13 cellular contexts compared by ENCODE assay signal in the genomic region with DNA sequence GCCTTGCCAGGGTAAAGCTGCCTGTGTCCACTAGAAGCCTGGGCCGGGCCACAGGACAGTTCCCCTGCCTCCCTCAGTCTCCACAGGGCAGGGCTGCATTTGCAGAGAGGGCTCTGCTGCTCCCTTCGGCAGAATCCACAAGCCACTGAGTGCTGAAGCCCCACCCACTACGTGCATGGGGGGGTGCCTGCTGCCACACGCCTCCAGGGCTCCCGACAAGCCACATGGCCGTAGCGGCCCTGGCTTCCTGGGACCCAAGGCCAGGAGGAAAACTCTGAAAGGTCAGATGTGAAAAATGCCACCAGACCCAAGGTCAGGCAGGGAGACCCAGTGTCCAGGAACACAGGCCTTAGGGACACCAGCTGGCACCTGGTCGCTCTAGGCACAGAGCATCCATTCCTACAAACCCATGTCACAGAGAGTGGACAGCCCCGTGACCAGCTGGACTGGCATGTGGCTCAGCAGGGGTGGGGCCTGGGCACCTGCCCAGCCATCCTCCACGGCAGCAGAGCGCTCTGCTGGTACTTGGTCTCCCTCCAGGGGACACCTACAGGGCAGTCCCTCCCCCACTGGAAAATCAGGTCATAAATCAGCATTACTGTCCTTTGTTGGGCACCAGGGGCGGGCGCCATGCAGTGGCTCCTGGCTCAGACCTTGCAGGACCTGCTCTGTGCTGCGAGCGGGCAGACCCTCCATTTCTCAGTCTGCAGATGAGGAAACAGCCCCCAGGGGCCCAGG. TPM values are rescaled to one million over a fixed set of nuclear protein-coding genes. Genes with fewer than 3 reads are reported as not detected.
DNase-seq lines count a peak whose midpoint lies in the region; ATAC-seq and TF ChIP-seq lines count a peak whose summit lies in the region.
"Had no signal": no experiment of that assay in that cellular context is flagged by ENCODE, and none has a peak within 500 bp of the region (broad histone marks: within the 10 kb centered on the region; RNA-seq: fewer than 3 reads in every experiment).

No MANE protein-coding gene starts in this region.

- DNase-seq in COLO668 (lab: John Stamatoyannopoulos, UW; ENCODE audit: unreplicated experiment) (peak; percentile 81), NCI-H2081 treated with DMSO at 0.1 percent for 48 hours (lab: John Stamatoyannopoulos, UW) (peak; percentile 48), osteoblast (ENCODE audit: insufficient read length, low spot score, missing footprints) (peak; percentile 64), HuH-7.5 (ENCODE audit: low spot score) (no peak), osteocyte (ENCODE audit: extremely low spot score, unreplicated experiment) (no peak)
- DNase-seq: activated T-cell treated with anti-CD3 and anti-CD28 coated beads, Interleukin-2, amount 50 U/mL, for 48 hours; stimulated activated CD4-positive, alpha-beta T cell treated with anti-CD3 and anti-CD28 coated beads, Interleukin-2, amount 100 ng/mL, for 24 hours had no signal

- no peak overlapping the region for H2AFZ ChIP-seq in osteoblast (ENCODE audit: low read length)
- H2AFZ ChIP-seq: neural progenitor cell had no signal

- no peaks in the 10 kb centered on the region for H3K27me3 Mint-ChIP-seq in osteocyte (ENCODE audit: unreplicated experiment)
- H3K27me3 Mint-ChIP-seq: stimulated activated naive CD8-positive, alpha-beta T cell treated with anti-CD3 and anti-CD28 coated beads, Interleukin-15, Interleukin-2, amounts not matched to agents 100 ng/mL and 50 ng/mL, for 24 hours had no signal

- H3K9me3 Mint-ChIP-seq in osteocyte (ENCODE audit: unreplicated experiment), result no peaks in the 10 kb centered on the region
- H3K9me3 Mint-ChIP-seq: stimulated activated naive CD8-positive, alpha-beta T cell treated with anti-CD3 and anti-CD28 coated beads, Interleukin-15, Interleukin-2, amounts not matched to agents 100 ng/mL and 50 ng/mL, for 24 hours had no signal

- H3K36me3 ChIP-seq in osteoblast (ENCODE audit: insufficient read depth, low read length), result no peaks in the 10 kb centered on the region
- H3K36me3 ChIP-seq: neural progenitor cell had no signal

- no peak overlapping the region for H3K4me2 ChIP-seq in osteoblast (ENCODE audit: insufficient read depth, low read length)

- ATAC-seq in esophagus mucosa (peak; percentile 76), HG03520 (IDR thresholded peaks at IDR 0.05; ENCODE audit: unreplicated experiment) (no peak), GM19035 (IDR thresholded peaks at IDR 0.05; ENCODE audit: unreplicated experiment) (no peak)

- H3K27ac Mint-ChIP-seq in osteocyte (ENCODE audit: unreplicated experiment), result no peak overlapping the region
- H3K27ac Mint-ChIP-seq: CD14-positive monocyte; neural progenitor cell; stimulated activated naive CD8-positive, alpha-beta T cell treated with anti-CD3 and anti-CD28 coated beads, Interleukin-15, Interleukin-2, amounts not matched to agents 100 ng/mL and 50 ng/mL, for 24 hours had no signal

- no peak for TF ChIP-seq CTCF in osteoblast (IDR thresholded peaks at IDR 0.05; ENCODE audit: extremely low read depth, low read depth, low read length)
- TF ChIP-seq CTCF in osteocyte (IDR thresholded peaks at IDR 0.05), result no peak

- peaks cover 11% of the 10 kb centered on the region for H3K4me1 ChIP-seq in osteoblast (ENCODE audit: insufficient read depth, low read length)

- H3K4me3 Mint-ChIP-seq in osteocyte (ENCODE audit: unreplicated experiment), result no peak overlapping the region
- H3K4me3 Mint-ChIP-seq: CD14-positive monocyte; neural progenitor cell; stimulated activated naive CD8-positive, alpha-beta T cell treated with anti-CD3 and anti-CD28 coated beads, Interleukin-15, Interleukin-2, amounts not matched to agents 100 ng/mL and 50 ng/mL, for 24 hours had no signal

- no peak overlapping the region for H3K27ac ChIP-seq in osteoblast (ENCODE audit: low read depth, low read length)
- H3K27ac ChIP-seq: neural progenitor cell had no signal

- H3K9me3 ChIP-seq in osteoblast (ENCODE audit: low read depth, low read length), result no peaks in the 10 kb centered on the region

- no peaks in the 10 kb centered on the region for H3K27me3 ChIP-seq in osteoblast (ENCODE audit: insufficient read depth, low read length)
- H3K27me3 ChIP-seq: neural progenitor cell had no signal

- no peaks in the 10 kb centered on the region for H3K36me3 Mint-ChIP-seq in osteocyte (ENCODE audit: unreplicated experiment)
- H3K36me3 Mint-ChIP-seq: CD14-positive monocyte had no signal

- peaks cover 34% of the 10 kb centered on the region for H3K4me1 Mint-ChIP-seq in osteocyte (ENCODE audit: unreplicated experiment)
- H3K4me1 Mint-ChIP-seq: CD14-positive monocyte had no signal

- peaks cover 6% of the 10 kb centered on the region for H3K79me2 ChIP-seq in osteoblast (ENCODE audit: insufficient read depth, low read length)

- H3K4me3 ChIP-seq in osteoblast (ENCODE audit: insufficient read depth, low read length), result no peak overlapping the region
- H3K4me3 ChIP-seq: neural progenitor cell had no signal

- peaks cover 56% of the 10 kb centered on the region for H4K20me1 ChIP-seq in osteoblast (ENCODE audit: insufficient read depth, low read length)

RNA-seq across cellular contexts. Expression of gene CCDC85C, which starts 42.9 kb away (rescaled TPM):
- total RNA-seq in esophagus mucosa, result 50.2 TPM
- 3.2 and 3.6 TPM in 2 replicates for total RNA-seq in osteoblast
- total RNA-seq in osteocyte, result 4.4 and 5.1 TPM in 2 replicates

Comparison
In these comparisons a context has a peak if more than half of its experiments do, and no peak if none do; other contexts are left out.
1. DNase-seq: peak in COLO668 (single experiment), NCI-H2081 treated with DMSO at 0.1 percent for 48 hours (single experiment) and osteoblast (single experiment); none in HuH-7.5 (single experiment) and osteocyte (single experiment).